ENCODE assay signal across 7 cellular contexts in the genomic region with DNA sequence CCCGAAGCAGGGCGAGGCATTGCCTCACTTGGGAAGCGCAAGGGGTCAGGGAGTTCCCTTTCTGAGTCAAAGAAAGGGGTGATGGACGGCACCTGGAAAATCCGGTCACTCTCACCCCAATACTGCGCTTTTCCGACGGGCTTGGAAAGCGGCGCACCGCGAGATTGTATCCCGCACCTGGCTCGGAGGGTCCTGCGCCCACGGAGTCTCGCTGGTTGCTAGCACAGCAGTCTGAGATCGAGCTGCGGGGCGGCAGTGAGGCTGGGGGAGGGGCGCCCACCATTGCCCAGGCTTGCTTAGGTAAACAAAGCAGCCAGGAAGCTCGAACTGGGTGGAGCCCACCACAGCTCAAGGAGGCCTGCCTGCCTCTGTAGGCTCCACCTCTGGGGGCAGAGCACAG.
DNase-seq lines count a peak whose midpoint lies in the region; ATAC-seq and TF ChIP-seq lines count a peak whose summit lies in the region.
"Not testable (repeated sequence)": the region's sequence is repeated elsewhere in the genome, so short reads cannot be mapped to it uniquely, and the experiment has no call there.

No MANE protein-coding gene starts in this region.

- H3K9ac ChIP-seq in HUES6 (ENCODE audit: low read length) (peak overlapping the region; percentile 79), iPS-15b (ENCODE audit: low read depth, low read length) (peak overlapping the region; percentile 54)
- not testable (repeated sequence) for H3K9ac ChIP-seq in neural progenitor cell

- 42% methylated on average over 17 of the region's 22 CpGs for WGBS in hepatocyte (ENCODE audit: low lambda C conversion rate, missing lambda C conversion rate)

- H3K9me2 ChIP-seq in GM23338 (ENCODE audit: insufficient read depth); hepatocyte (replicated peaks; ENCODE audit: insufficient read depth): not testable (repeated sequence)

- H3K9me3 Mint-ChIP-seq in GM23338, neural progenitor cell: not testable (repeated sequence)

- H3K27ac ChIP-seq in GM23338 (ENCODE audit: low read depth); HUES6 (ENCODE audit: low read depth, low read length); hepatocyte; neural progenitor cell: not testable (repeated sequence)

- not testable (repeated sequence) for ATAC-seq in GM23338, left lobe of liver

- peak overlapping the region; percentile 66; the same call in 1 of the 2 replicates for H2AFZ ChIP-seq in GM23338
- not testable (repeated sequence) for H2AFZ ChIP-seq in hepatocyte
- peak overlapping the region; percentile 98 for H2AFZ ChIP-seq in neural progenitor cell (replicated peaks)

- DNase-seq in GM23338 (ENCODE audit: low spot score); hepatocyte (ENCODE audit: low spot score): not testable (repeated sequence)
- DNase-seq in activated CD8-positive, alpha-beta memory T cell treated with anti-CD3 and anti-CD28 coated beads, Interleukin-2, amount 50 U/mL, for 48 hours, result peak; percentile 28
- DNase-seq in left lobe of liver (ENCODE audit: low spot score), result peak; percentile 36
- DNase-seq in neural progenitor cell (ENCODE audit: low spot score), result peak; percentile 29

- H3K27me3 Mint-ChIP-seq in GM23338 (ENCODE audit: insufficient read depth, low read depth, poor library complexity), result peaks cover 13% of the 10 kb centered on the region
- not testable (repeated sequence) for H3K27me3 Mint-ChIP-seq in neural progenitor cell (ENCODE audit: insufficient read depth, low read depth)

- not testable (repeated sequence) for H3K36me3 Mint-ChIP-seq in GM23338 (ENCODE audit: low read depth); neural progenitor cell

- H3K27me3 ChIP-seq in GM23338 (ENCODE audit: insufficient read depth); HUES6 (ENCODE audit: control insufficient read depth, insufficient read depth, low read length); hepatocyte; iPS-15b (ENCODE audit: control insufficient read depth, insufficient read depth, low read length); neural progenitor cell: not testable (repeated sequence)

- H3K4me3 ChIP-seq in GM23338 (peak overlapping the region; percentile 55), HUES6 (ENCODE audit: low read depth, low read length) (peak overlapping the region; percentile 59), iPS-15b (ENCODE audit: low read depth, low read length) (peak overlapping the region; percentile 54), neural progenitor cell (peak overlapping the region; percentile 28)
- H3K4me3 ChIP-seq in hepatocyte, result not testable (repeated sequence)

- not testable (repeated sequence) for H3K79me2 ChIP-seq in GM23338 (replicated peaks; ENCODE audit: insufficient read depth); hepatocyte; neural progenitor cell (ENCODE audit: low read depth)

- H3K4me1 ChIP-seq in GM23338 (ENCODE audit: insufficient read depth), result peaks cover 14% of the 10 kb centered on the region; the same call in 1 of the 2 replicates
- peaks cover 22% of the 10 kb centered on the region; the same call in 1 of the 2 replicates for H3K4me1 ChIP-seq in HUES6 (ENCODE audit: control insufficient read depth, insufficient read depth, low read length)
- peaks cover 11% of the 10 kb centered on the region for H3K4me1 ChIP-seq in hepatocyte (ENCODE audit: insufficient read depth)
- H3K4me1 ChIP-seq in iPS-15b (ENCODE audit: control insufficient read depth, insufficient read depth, low read length), result not testable (repeated sequence)
- H3K4me1 ChIP-seq in neural progenitor cell, result peaks cover 12% of the 10 kb centered on the region

- peak overlapping the region; percentile 69 for H3K4me3 Mint-ChIP-seq in GM23338
- not testable (repeated sequence) for H3K4me3 Mint-ChIP-seq in neural progenitor cell

- peak overlapping the region; percentile 77 for H3K4me2 ChIP-seq in GM23338
- peak overlapping the region; percentile 41 for H3K4me2 ChIP-seq in hepatocyte
- H3K4me2 ChIP-seq in neural progenitor cell, result peak overlapping the region; percentile 67

- not testable (repeated sequence) for H3K9me3 ChIP-seq in HUES6 (ENCODE audit: control insufficient read depth, insufficient read depth, low read depth, low read length); hepatocyte (ENCODE audit: low read depth); iPS-15b (ENCODE audit: control insufficient read depth, insufficient read depth, low read length); neural progenitor cell (ENCODE audit: low read depth)

- not testable (repeated sequence) for H3K36me3 ChIP-seq in GM23338 (ENCODE audit: insufficient read depth); HUES6 (ENCODE audit: control insufficient read depth, insufficient read depth, low read length); hepatocyte (replicated peaks; ENCODE audit: insufficient read depth, low read depth); iPS-15b (ENCODE audit: control insufficient read depth, insufficient read depth, low read length); neural progenitor cell

- H4K20me1 ChIP-seq in GM23338 (replicated peaks; ENCODE audit: insufficient read depth); hepatocyte (ENCODE audit: insufficient read depth, poor library complexity, severe bottlenecking); neural progenitor cell (ENCODE audit: low read depth): not testable (repeated sequence)

- TF ChIP-seq CTCF in GM23338 (conservative IDR thresholded peaks at IDR 0.05; ENCODE audit: low read depth in 2 of 2); hepatocyte (IDR thresholded peaks at IDR 0.05; ENCODE audit: poor library complexity); neural progenitor cell (IDR thresholded peaks at IDR 0.05): not testable (repeated sequence)

- H3K4me1 Mint-ChIP-seq in GM23338 (peaks cover 44% of the 10 kb centered on the region), neural progenitor cell (peaks cover 25% of the 10 kb centered on the region)

- H3K27ac Mint-ChIP-seq in GM23338, neural progenitor cell: not testable (repeated sequence)

- H3F3A ChIP-seq in GM23338 (replicated peaks; ENCODE audit: low read depth); neural progenitor cell (ENCODE audit: low read depth): not testable (repeated sequence)
